5 cellular contexts compared by ENCODE assay signal in genomic region chr22:16559996-16560395, GRCh38. TPM values are rescaled to one million over a fixed set of nuclear protein-coding genes. Genes with fewer than 3 reads are reported as not detected.
"Had no signal": no experiment of that assay in that cellular context is flagged by ENCODE, and none has a peak within 500 bp of the region (broad histone marks: within the 10 kb centered on the region; RNA-seq: fewer than 3 reads in every experiment).

No MANE protein-coding gene starts in this region.

RNA-seq across cellular contexts. Expression of gene CCT8L2, which starts 32.6 kb away (rescaled TPM):
- total RNA-seq: HepG2, HT-29, HT1080, IMR-90 had no signal
- polyA plus RNA-seq: HepG2, IgD-negative memory B cell, IMR-90 had no signal
